In the genomic region with DNA sequence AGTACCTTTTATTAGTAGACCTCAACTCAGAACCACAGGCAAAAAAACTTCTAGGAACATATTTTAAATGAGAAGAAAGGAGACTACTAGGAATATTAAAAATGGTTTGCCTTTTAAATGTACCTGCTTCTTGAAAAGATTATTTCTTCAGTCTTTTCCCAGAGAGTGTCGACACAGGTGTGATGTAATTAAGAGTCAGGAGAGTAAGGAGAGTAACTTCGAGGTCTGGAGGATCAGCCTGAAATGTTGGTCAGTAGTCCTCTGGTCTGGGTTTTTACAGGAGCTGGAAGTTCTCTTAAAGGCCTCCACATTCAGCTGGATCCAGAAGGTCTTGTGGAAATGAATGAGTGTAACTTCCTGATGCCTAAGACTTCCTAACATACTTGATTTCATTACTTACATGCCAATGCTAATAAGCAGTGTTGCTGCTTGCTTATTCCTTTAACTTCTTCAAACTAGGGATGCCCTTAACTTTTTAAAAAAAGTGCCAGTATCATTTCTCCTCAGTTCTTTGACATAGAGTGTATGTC, we compare ENCODE assay signal across 1 cellular context.
TF ChIP-seq lines count a peak whose summit lies in the region.

Gene KCTD4 (minus strand): TSS at position 345 of the 530 bp plus-strand sequence. CDS start 6,478 bp downstream, outside the sequence.

TF ChIP-seq in SK-N-SH, 30 proteins besides CTCF, POLR2A, EP300 and RAD21 (continued from another document):
- TF ChIP-seq FOXM1 (IDR thresholded peaks at IDR 0.05; ENCODE audit: low read depth) = no peak
- TF ChIP-seq MAX (IDR thresholded peaks at IDR 0.05; ENCODE audit: low read depth) = no peak
- TF ChIP-seq, protein P1, sequence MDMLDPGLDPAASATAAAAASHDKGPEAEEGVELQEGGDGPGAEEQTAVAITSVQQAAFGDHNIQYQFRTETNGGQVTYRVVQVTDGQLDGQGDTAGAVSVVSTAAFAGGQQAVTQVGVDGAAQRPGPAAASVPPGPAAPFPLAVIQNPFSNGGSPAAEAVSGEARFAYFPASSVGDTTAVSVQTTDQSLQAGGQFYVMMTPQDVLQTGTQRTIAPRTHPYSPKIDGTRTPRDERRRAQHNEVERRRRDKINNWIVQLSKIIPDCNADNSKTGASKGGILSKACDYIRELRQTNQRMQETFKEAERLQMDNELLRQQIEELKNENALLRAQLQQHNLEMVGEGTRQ (IDR thresholded peaks at IDR 0.05; ENCODE audit: borderline replicate concordance, low read depth, low read length) = no peak
- TF ChIP-seq MEF2A (IDR thresholded peaks at IDR 0.05; ENCODE audit: borderline replicate concordance, low read depth) = no peak
- TF ChIP-seq CHD2 (IDR thresholded peaks at IDR 0.05; ENCODE audit: low read length, partially characterized antibody) = no peak
- no peak for TF ChIP-seq FOSL2 (IDR thresholded peaks at IDR 0.05; ENCODE audit: borderline replicate concordance, low read depth)
- TF ChIP-seq GABPA (IDR thresholded peaks at IDR 0.05; ENCODE audit: low read depth) = no peak
- no peak for TF ChIP-seq RFX5 (IDR thresholded peaks at IDR 0.05; ENCODE audit: low read length)
- TF ChIP-seq POLR2AphosphoS5 (IDR thresholded peaks at IDR 0.05; ENCODE audit: low read depth, low read length) = no peak
- no peak for TF ChIP-seq EZH2phosphoT487 (IDR thresholded peaks at IDR 0.05; ENCODE audit: borderline replicate concordance, low read depth)
- no peak for TF ChIP-seq NRF1 (IDR thresholded peaks at IDR 0.05; ENCODE audit: low read depth, low read length)
- TF ChIP-seq FOXJ3 (CRISPR knock-in tag; IDR thresholded peaks at IDR 0.05) = no peak
- TF ChIP-seq RCOR1 (IDR thresholded peaks at IDR 0.05; ENCODE audit: low read length) = no peak
